ENCODE assay signal across 1 cellular context in genomic region chr16:11734025-11734652, GRCh38.
TF ChIP-seq lines count a peak whose summit lies in the region.

No MANE protein-coding gene starts in this region.

TF ChIP-seq in K562, 482 proteins besides CTCF, POLR2A, EP300 and RAD21 (continued from another document and continues in another):
- peak in 1 of 3 experiments; percentile 55; a peak in 1 of 6 replicates for TF ChIP-seq ZBTB11 (CRISPR knock-in tag; IDR thresholded peaks at IDR 0.05)
- TF ChIP-seq TSC22D4 (tag; IDR thresholded peaks at IDR 0.05), result no peak
- no peak for TF ChIP-seq ZNF407 (IDR thresholded peaks at IDR 0.05; ENCODE audit: low read depth)
- TF ChIP-seq ZKSCAN3 (CRISPR knock-in tag; IDR thresholded peaks at IDR 0.05), result no peak
- TF ChIP-seq MYNN (IDR thresholded peaks at IDR 0.05), result no peak
- no peak for TF ChIP-seq MYNN (CRISPR knock-in tag; IDR thresholded peaks at IDR 0.05)
- TF ChIP-seq NR1H2 (CRISPR knock-in tag; IDR thresholded peaks at IDR 0.05), result no peak
- no peak for TF ChIP-seq CLOCK (CRISPR knock-in tag; IDR thresholded peaks at IDR 0.05; ENCODE audit: borderline replicate concordance)
- TF ChIP-seq RREB1 (CRISPR knock-in tag; IDR thresholded peaks at IDR 0.05), result no peak
- no peak for TF ChIP-seq SUPT5H (IDR thresholded peaks at IDR 0.05)
- TF ChIP-seq ZNF79 (CRISPR knock-in tag; IDR thresholded peaks at IDR 0.05; ENCODE audit: low read depth), result no peak
- no peak for TF ChIP-seq NFXL1 (CRISPR knock-in tag; IDR thresholded peaks at IDR 0.05)
- peak; percentile 28; the same call in 1 of the 2 replicates for TF ChIP-seq PML (IDR thresholded peaks at IDR 0.05; ENCODE audit: low read length)
- no peak for TF ChIP-seq PREB (CRISPR knock-in tag; IDR thresholded peaks at IDR 0.05)
- no peak for TF ChIP-seq MCM2 (IDR thresholded peaks at IDR 0.05; ENCODE audit: low read depth)
- no peak for TF ChIP-seq ZSCAN29 (IDR thresholded peaks at IDR 0.05)
- TF ChIP-seq ZBTB33 (CRISPR knock-in tag; IDR thresholded peaks at IDR 0.05), result no peak
- TF ChIP-seq NCOA4 (IDR thresholded peaks at IDR 0.05; ENCODE audit: partially characterized antibody), result no peak
- no peak for TF ChIP-seq ZNF699 (CRISPR knock-in tag; IDR thresholded peaks at IDR 0.05; ENCODE audit: insufficient replicate concordance)
- peak; percentile 97 for TF ChIP-seq MEF2A (IDR thresholded peaks at IDR 0.05; ENCODE audit: control insufficient read depth, low read depth, low read length)
- TF ChIP-seq ZNF668 (CRISPR knock-in tag; IDR thresholded peaks at IDR 0.05), result no peak
- no peak for TF ChIP-seq RUNX1 (IDR thresholded peaks at IDR 0.05; ENCODE audit: low read depth)
- TF ChIP-seq FOXP4 (CRISPR knock-in tag; IDR thresholded peaks at IDR 0.05; ENCODE audit: borderline replicate concordance), result no peak
- TF ChIP-seq YBX1 (IDR thresholded peaks at IDR 0.05), result no peak
- TF ChIP-seq ZNF280B (CRISPR knock-in tag; IDR thresholded peaks at IDR 0.05), result no peak
